22 cellular contexts compared by ENCODE assay signal in the genomic region with DNA sequence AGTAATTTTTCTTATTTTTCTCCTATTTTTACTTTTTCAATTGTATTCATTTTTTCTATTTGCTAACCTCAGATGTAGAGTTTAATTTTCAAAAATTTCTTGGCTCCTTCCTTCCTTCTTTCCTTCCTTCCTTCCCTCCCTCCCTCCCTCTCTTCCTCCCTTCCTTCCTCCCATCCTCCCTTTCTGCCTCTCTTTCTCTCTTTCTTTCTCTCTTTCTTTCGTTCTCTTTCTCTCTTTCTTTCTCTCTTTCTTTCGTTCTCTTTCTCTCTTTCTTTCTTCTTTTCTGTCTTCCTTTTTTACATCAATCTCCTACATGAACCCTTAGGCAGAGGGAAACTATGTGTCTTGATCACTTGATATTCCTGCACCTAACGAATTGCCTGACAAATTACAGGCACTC. TPM values are rescaled to one million over a fixed set of nuclear protein-coding genes. Genes with fewer than 3 reads are reported as not detected.
A peak's percentile ranks its signal among the peaks of the same experiment; 100 is the strongest.
DNase-seq lines count a peak whose midpoint lies in the region; ATAC-seq and TF ChIP-seq lines count a peak whose summit lies in the region.
"Had no signal": no experiment of that assay in that cellular context is flagged by ENCODE, and none has a peak within 500 bp of the region (broad histone marks: within the 10 kb centered on the region; RNA-seq: fewer than 3 reads in every experiment).

No MANE protein-coding gene starts in this region.

- no peaks in the 10 kb centered on the region for H3K27me3 ChIP-seq in CD4-positive, CD25-positive, alpha-beta regulatory T cell (ENCODE audit: control insufficient read depth, insufficient read depth, low read length)
- H3K27me3 ChIP-seq in CD4-positive, alpha-beta memory T cell (ENCODE audit: insufficient read depth, low read length) = no peaks in the 10 kb centered on the region

- no peaks in the 10 kb centered on the region for H3K27me3 Mint-ChIP-seq in activated T-cell treated with anti-CD3 and anti-CD28 coated beads, Interleukin-2, amount 50 U/mL, for 24 hours
- H3K27me3 Mint-ChIP-seq in CD4-positive, CD25-positive, alpha-beta regulatory T cell = peaks cover 4% of the 10 kb centered on the region
- no peaks in the 10 kb centered on the region for H3K27me3 Mint-ChIP-seq in CD4-positive, alpha-beta memory T cell

- H3K27ac ChIP-seq in CD4-positive, CD25-positive, alpha-beta regulatory T cell (ENCODE audit: insufficient read depth, low read length, poor library complexity, severe bottlenecking) = no peak overlapping the region
- no peak overlapping the region for H3K27ac ChIP-seq in CD4-positive, alpha-beta memory T cell (ENCODE audit: low read depth, low read length)
- H3K27ac ChIP-seq: HL-60 had no signal

- intact Hi-C loops in CD4-positive, alpha-beta memory T cell (cut with micrococcal nuclease) = no loop called here

- no peak for DNase-seq in activated T-cell treated with anti-CD3 and anti-CD28 coated beads, Interleukin-2, amount 50 U/mL, for 24 hours
- DNase-seq in activated T-cell treated with anti-CD3 and anti-CD28 coated beads, Interleukin-2, amount 50 U/mL, for 1 hour = no peak
- DNase-seq in CD4-positive, CD25-positive, alpha-beta regulatory T cell = no peak
- no peak for DNase-seq in CD4-positive, alpha-beta memory T cell
- no peak for DNase-seq in activated naive CD4-positive, alpha-beta T cell treated with anti-CD3 and anti-CD28 coated beads, Interleukin-2, amount 50 U/mL, for 72 hours (ENCODE audit: low spot score in 2 of 2)
- DNase-seq in NCI-H2029 (lab: John Stamatoyannopoulos, UW) = no peak
- DNase-seq in GM20000 (ENCODE audit: low spot score) = no peak
- DNase-seq: C1 segment of cervical spinal cord, Caco-2, GDM1, H7, NCI-H1417, NCI-H187, NCI-H226, NCI-H524, PC-3, RPMI8226, SHP77 treated with DMSO at 0.1 percent for 48 hours had no signal

- H3K27ac Mint-ChIP-seq in activated T-cell treated with anti-CD3 and anti-CD28 coated beads, Interleukin-2, amount 50 U/mL, for 24 hours = peak overlapping the region; percentile 47
- peak overlapping the region; percentile 43 to 91 (median 89) for H3K27ac Mint-ChIP-seq in CD4-positive, CD25-positive, alpha-beta regulatory T cell
- H3K27ac Mint-ChIP-seq in CD4-positive, alpha-beta memory T cell = peak overlapping the region; percentile 65 to 92 (median 87)
- H3K27ac Mint-ChIP-seq in activated naive CD4-positive, alpha-beta T cell treated with anti-CD3 and anti-CD28 coated beads, Interleukin-2, amount 50 U/mL, for 72 hours = peak overlapping the region; percentile 75 to 78

- POLR2A ChIA-PET in CD4-positive, alpha-beta memory T cell (lab: Charles Lee; ENCODE audit: partially characterized antibody) = interaction anchor here (1.9 kb wide), 1 partner anchor 40 kb away, joined by 27 read pairs; the partner anchor contains the start of gene LDHB

- H3K36me3 ChIP-seq in CD4-positive, CD25-positive, alpha-beta regulatory T cell (ENCODE audit: control insufficient read depth, insufficient read depth, low read length) = no peaks in the 10 kb centered on the region
- H3K36me3 ChIP-seq in CD4-positive, alpha-beta memory T cell (ENCODE audit: insufficient read depth, low read length) = no peaks in the 10 kb centered on the region

- no peak for ATAC-seq in CD4-positive, CD25-positive, alpha-beta regulatory T cell (ENCODE audit: low read depth in 2 of 2)
- ATAC-seq in activated naive CD4-positive, alpha-beta T cell treated with anti-CD3 and anti-CD28 coated beads, Interleukin-2, amount 50 U/mL, for 72 hours = no peak
- ATAC-seq: PC-3 had no signal

- no peaks in the 10 kb centered on the region for H3K9me3 Mint-ChIP-seq in activated T-cell treated with anti-CD3 and anti-CD28 coated beads, Interleukin-2, amount 50 U/mL, for 24 hours
- H3K9me3 Mint-ChIP-seq in CD4-positive, CD25-positive, alpha-beta regulatory T cell = peaks cover 0 to 11% (median 2%) of the 10 kb centered on the region in 7 donors
- H3K9me3 Mint-ChIP-seq in CD4-positive, alpha-beta memory T cell = peaks cover 0 to 12% (median 6%) of the 10 kb centered on the region in 8 donors
- peaks cover 7% of the 10 kb centered on the region in 2 donors for H3K9me3 Mint-ChIP-seq in activated naive CD4-positive, alpha-beta T cell treated with anti-CD3 and anti-CD28 coated beads, Interleukin-2, amount 50 U/mL, for 72 hours

- H3K4me3 Mint-ChIP-seq in activated T-cell treated with anti-CD3 and anti-CD28 coated beads, Interleukin-2, amount 50 U/mL, for 24 hours = no peak overlapping the region
- H3K4me3 Mint-ChIP-seq in CD4-positive, CD25-positive, alpha-beta regulatory T cell = peak overlapping the region in 2 of 4 donors; percentile 29 to 65
- H3K4me3 Mint-ChIP-seq in CD4-positive, alpha-beta memory T cell = peak overlapping the region in 7 of 8 donors; percentile 26 to 48 (median 37)

- H3K4me1 ChIP-seq in CD4-positive, CD25-positive, alpha-beta regulatory T cell (ENCODE audit: control insufficient read depth, insufficient read depth, low read length, poor library complexity, severe bottlenecking) = peaks cover 42% of the 10 kb centered on the region
- H3K4me1 ChIP-seq in CD4-positive, alpha-beta memory T cell (ENCODE audit: insufficient read depth, low read length) = peaks cover 58% of the 10 kb centered on the region

- H3K9me3 ChIP-seq in CD4-positive, CD25-positive, alpha-beta regulatory T cell (ENCODE audit: control insufficient read depth in 2 of 2, low read length in 2 of 2) = no peaks in the 10 kb centered on the region
- H3K9me3 ChIP-seq in CD4-positive, alpha-beta memory T cell (ENCODE audit: control insufficient read depth in 1 of 2, low read length in 2 of 2) = no peaks in the 10 kb centered on the region
- H3K9me3 ChIP-seq: Caco-2 had no signal

- peaks cover 62% of the 10 kb centered on the region for H3K4me1 Mint-ChIP-seq in activated T-cell treated with anti-CD3 and anti-CD28 coated beads, Interleukin-2, amount 50 U/mL, for 24 hours (ENCODE audit: low read depth)
- peaks cover 43 to 82% (median 54%) of the 10 kb centered on the region in 4 donors for H3K4me1 Mint-ChIP-seq in CD4-positive, CD25-positive, alpha-beta regulatory T cell
- peaks cover 46 to 74% (median 57%) of the 10 kb centered on the region in 4 donors for H3K4me1 Mint-ChIP-seq in CD4-positive, alpha-beta memory T cell

- peaks cover 14% of the 10 kb centered on the region for H3K36me3 Mint-ChIP-seq in activated T-cell treated with anti-CD3 and anti-CD28 coated beads, Interleukin-2, amount 50 U/mL, for 24 hours (ENCODE audit: low read depth)
- H3K36me3 Mint-ChIP-seq in CD4-positive, CD25-positive, alpha-beta regulatory T cell = peaks cover 14% of the 10 kb centered on the region
- peaks cover 14 to 18% of the 10 kb centered on the region in 2 donors for H3K36me3 Mint-ChIP-seq in CD4-positive, alpha-beta memory T cell
- peaks cover 4 to 12% of the 10 kb centered on the region in 2 donors for H3K36me3 Mint-ChIP-seq in activated naive CD4-positive, alpha-beta T cell treated with anti-CD3 and anti-CD28 coated beads, Interleukin-2, amount 50 U/mL, for 72 hours

- no peak for TF ChIP-seq CTCF in GM20000 (IDR thresholded peaks at IDR 0.05; ENCODE audit: extremely low read depth, missing control alignments)

- CTCF ChIA-PET in CD4-positive, alpha-beta memory T cell (lab: Charles Lee; ENCODE audit: partially characterized antibody) = no interaction called here

- H3K4me3 ChIP-seq in CD4-positive, CD25-positive, alpha-beta regulatory T cell (ENCODE audit: low read depth, low read length) = no peak overlapping the region
- H3K4me3 ChIP-seq in CD4-positive, alpha-beta memory T cell (ENCODE audit: low read length in 2 of 2) = no peak overlapping the region

RNA-seq across cellular contexts. Expression of gene GYS2, which starts 12.4 kb away (rescaled TPM):
- total RNA-seq in CD4-positive, CD25-positive, alpha-beta regulatory T cell = not detected
- polyA plus RNA-seq in CD4-positive, CD25-positive, alpha-beta regulatory T cell = under 1 TPM in 2 of 4 donors, not detected in 2; 0.08 to 0.09 TPM
- under 1 TPM; 0.11 to 0.32 TPM for total RNA-seq in CD4-positive, alpha-beta memory T cell
- not detected for polyA plus RNA-seq in CD4-positive, alpha-beta memory T cell
- total RNA-seq in activated naive CD4-positive, alpha-beta T cell treated with anti-CD3 and anti-CD28 coated beads, Interleukin-2, amount 50 U/mL, for 72 hours = not detected
- total RNA-seq: Daoy, H7, HT1080, M059J, PC-3 had no signal

RNA-seq across cellular contexts. Expression of gene LDHB, which starts 40.6 kb away (rescaled TPM):
- 602 TPM for total RNA-seq in CD4-positive, CD25-positive, alpha-beta regulatory T cell
- polyA plus RNA-seq in CD4-positive, CD25-positive, alpha-beta regulatory T cell = 1,000 to 10,000 TPM; 1,925 to 2,327 (median 2,062) TPM
- 1,000 to 10,000 TPM; 1,100 to 1,180 TPM for total RNA-seq in CD4-positive, alpha-beta memory T cell
- polyA plus RNA-seq in CD4-positive, alpha-beta memory T cell = 1,000 to 10,000 TPM; 2,006 to 2,555 TPM
- 1,000 to 10,000 TPM; 1,506 to 1,689 TPM for total RNA-seq in activated naive CD4-positive, alpha-beta T cell treated with anti-CD3 and anti-CD28 coated beads, Interleukin-2, amount 50 U/mL, for 72 hours
